Comparison of ENCODE assay signal across 16 cellular contexts in the genomic region with DNA sequence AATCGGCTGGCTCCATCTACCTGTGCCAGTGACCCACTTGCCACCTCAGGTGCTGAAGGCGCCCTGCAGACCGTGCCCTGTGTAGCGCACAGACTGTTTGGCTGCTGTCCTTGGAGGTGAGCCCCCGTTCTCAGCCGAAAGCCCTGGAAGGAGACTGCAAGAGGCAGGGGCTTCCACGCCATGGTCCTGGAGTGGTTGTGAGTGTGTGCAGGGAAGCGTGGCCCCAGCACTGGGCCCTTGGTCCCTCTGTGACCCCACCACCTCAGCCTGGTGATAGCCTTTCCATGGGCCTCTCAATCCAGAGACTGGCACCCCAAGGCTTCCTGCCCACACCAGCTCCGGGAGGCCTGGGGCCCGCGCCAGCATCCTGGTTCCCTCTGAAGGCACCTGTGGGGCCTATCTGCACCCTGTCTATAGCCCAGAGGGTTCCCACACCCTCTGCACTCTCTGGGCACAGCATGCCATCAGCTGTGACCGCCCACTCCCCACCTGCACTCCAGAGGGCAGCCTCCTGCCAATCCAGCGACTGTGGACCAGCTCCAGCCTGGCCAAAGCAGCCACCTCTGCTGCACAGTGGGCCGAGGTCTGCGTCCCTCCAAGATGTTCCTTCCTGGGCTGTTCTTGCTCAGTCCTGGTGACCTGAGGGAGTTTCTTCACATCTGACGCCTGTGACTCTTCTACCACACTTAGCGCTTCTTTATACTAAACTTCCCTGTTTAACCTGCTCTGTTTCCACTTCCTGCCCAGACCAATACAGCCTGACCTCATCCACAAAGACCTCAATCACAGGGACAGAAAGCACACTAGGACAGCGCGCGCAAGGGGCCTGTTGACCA.
"Had no signal": no experiment of that assay in that cellular context is flagged by ENCODE, and none has a peak within 500 bp of the region (broad histone marks: within the 10 kb centered on the region; RNA-seq: fewer than 3 reads in every experiment).

No MANE protein-coding gene starts in this region.

- H2AFZ ChIP-seq: neural progenitor cell had no signal

- ATAC-seq: activated CD8-positive, alpha-beta memory T cell treated with anti-CD3 and anti-CD28 coated beads, Interleukin-2, amount 10 ng/mL, durations not matched to agents 7 days and 5 days; activated T-cell treated with anti-CD3 and anti-CD28 coated beads, Interleukin-2, amount 50 U/mL, for 4 hours; left lung had no signal

- H3K36me3 ChIP-seq: neural progenitor cell, right atrium auricular region had no signal

- H3K27ac Mint-ChIP-seq: activated CD8-positive, alpha-beta memory T cell treated with anti-CD3 and anti-CD28 coated beads, Interleukin-2, amount 10 ng/mL, durations not matched to agents 7 days and 5 days; activated naive CD8-positive, alpha-beta T cell; type B pancreatic cell had no signal

- H3K4me2 ChIP-seq: neural progenitor cell had no signal

- H3K27me3 ChIP-seq: esophagus squamous epithelium, left lung, right atrium auricular region had no signal

- H3K27ac ChIP-seq: esophagus squamous epithelium, left lung, neural progenitor cell, right atrium auricular region, skin epidermis had no signal

- H3K9ac ChIP-seq: neural progenitor cell had no signal

- H3K4me3 Mint-ChIP-seq: activated CD8-positive, alpha-beta memory T cell treated with anti-CD3 and anti-CD28 coated beads, Interleukin-2, amount 10 ng/mL, durations not matched to agents 7 days and 5 days; activated naive CD8-positive, alpha-beta T cell; activated T-cell treated with anti-CD3 and anti-CD28 coated beads, Interleukin-2, amount 50 U/mL, for 4 hours; neural progenitor cell; type B pancreatic cell had no signal

- H3K9me3 Mint-ChIP-seq: activated T-cell treated with anti-CD3 and anti-CD28 coated beads, Interleukin-2, amount 50 U/mL, for 4 hours had no signal

- H3K9me3 ChIP-seq: esophagus squamous epithelium, right atrium auricular region had no signal

- DNase-seq: activated CD4-positive, alpha-beta T cell treated with anti-CD3 and anti-CD28 coated beads for 1 hour; activated CD4-positive, alpha-beta T cell treated with anti-CD3 and anti-CD28 coated beads, Interleukin-2, amount 50 U/mL, for 48 hours; activated CD8-positive, alpha-beta memory T cell treated with anti-CD3 and anti-CD28 coated beads, Interleukin-2, amount 10 ng/mL, durations not matched to agents 7 days and 5 days; activated effector memory CD4-positive, alpha-beta T cell treated with anti-CD3 and anti-CD28 coated beads, Interleukin-2, amount 50 U/mL, for 16 hours; activated T-cell treated with anti-CD3 and anti-CD28 coated beads, Interleukin-2, amount 50 U/mL, for 4 hours; amygdala; esophagus squamous epithelium; foreskin fibroblast; mesendoderm; substantia nigra had no signal

- H3K27me3 Mint-ChIP-seq: activated CD8-positive, alpha-beta memory T cell treated with anti-CD3 and anti-CD28 coated beads, Interleukin-2, amount 10 ng/mL, durations not matched to agents 7 days and 5 days; activated naive CD8-positive, alpha-beta T cell; type B pancreatic cell had no signal

- H3K4me3 ChIP-seq: esophagus squamous epithelium, left lung, neural progenitor cell, right atrium auricular region, skin epidermis had no signal
